Comparison of ENCODE assay signal across 1 cellular context in the genomic region with DNA sequence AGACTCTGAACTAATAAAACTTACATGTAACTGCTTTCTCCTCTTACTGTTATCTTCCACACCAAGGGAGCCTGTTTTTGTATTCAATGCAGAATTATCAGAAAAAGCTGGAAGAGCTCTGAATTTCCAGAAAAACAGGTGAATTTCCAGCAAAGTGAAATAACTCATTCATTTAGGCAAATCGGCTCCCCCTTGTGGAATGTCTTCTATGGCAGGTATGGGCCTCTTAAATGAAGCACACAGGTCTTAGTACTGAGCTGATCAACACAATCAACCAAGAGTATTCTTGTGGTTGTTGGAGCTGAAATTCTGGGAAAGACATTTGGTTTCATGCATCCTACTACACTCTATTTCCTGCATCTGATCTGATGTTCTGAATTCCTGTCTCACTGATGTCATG.
TF ChIP-seq lines count a peak whose summit lies in the region.

No MANE protein-coding gene starts in this region.

TF ChIP-seq in Ishikawa, 13 proteins besides CTCF, POLR2A, EP300 and RAD21 (continued from another document):
- TF ChIP-seq, protein P1, sequence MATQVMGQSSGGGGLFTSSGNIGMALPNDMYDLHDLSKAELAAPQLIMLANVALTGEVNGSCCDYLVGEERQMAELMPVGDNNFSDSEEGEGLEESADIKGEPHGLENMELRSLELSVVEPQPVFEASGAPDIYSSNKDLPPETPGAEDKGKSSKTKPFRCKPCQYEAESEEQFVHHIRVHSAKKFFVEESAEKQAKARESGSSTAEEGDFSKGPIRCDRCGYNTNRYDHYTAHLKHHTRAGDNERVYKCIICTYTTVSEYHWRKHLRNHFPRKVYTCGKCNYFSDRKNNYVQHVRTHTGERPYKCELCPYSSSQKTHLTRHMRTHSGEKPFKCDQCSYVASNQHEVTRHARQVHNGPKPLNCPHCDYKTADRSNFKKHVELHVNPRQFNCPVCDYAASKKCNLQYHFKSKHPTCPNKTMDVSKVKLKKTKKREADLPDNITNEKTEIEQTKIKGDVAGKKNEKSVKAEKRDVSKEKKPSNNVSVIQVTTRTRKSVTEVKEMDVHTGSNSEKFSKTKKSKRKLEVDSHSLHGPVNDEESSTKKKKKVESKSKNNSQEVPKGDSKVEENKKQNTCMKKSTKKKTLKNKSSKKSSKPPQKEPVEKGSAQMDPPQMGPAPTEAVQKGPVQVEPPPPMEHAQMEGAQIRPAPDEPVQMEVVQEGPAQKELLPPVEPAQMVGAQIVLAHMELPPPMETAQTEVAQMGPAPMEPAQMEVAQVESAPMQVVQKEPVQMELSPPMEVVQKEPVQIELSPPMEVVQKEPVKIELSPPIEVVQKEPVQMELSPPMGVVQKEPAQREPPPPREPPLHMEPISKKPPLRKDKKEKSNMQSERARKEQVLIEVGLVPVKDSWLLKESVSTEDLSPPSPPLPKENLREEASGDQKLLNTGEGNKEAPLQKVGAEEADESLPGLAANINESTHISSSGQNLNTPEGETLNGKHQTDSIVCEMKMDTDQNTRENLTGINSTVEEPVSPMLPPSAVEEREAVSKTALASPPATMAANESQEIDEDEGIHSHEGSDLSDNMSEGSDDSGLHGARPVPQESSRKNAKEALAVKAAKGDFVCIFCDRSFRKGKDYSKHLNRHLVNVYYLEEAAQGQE (IDR thresholded peaks at IDR 0.05; ENCODE audit: low read depth) = no peak
- TF ChIP-seq TEAD4 (IDR thresholded peaks at IDR 0.05) = no peak
- TF ChIP-seq TCF12 (IDR thresholded peaks at IDR 0.05; ENCODE audit: low read depth) = no peak
- TF ChIP-seq CEBPB (IDR thresholded peaks at IDR 0.05) = no peak
- no peak for TF ChIP-seq FOXM1 (IDR thresholded peaks at IDR 0.05; ENCODE audit: borderline replicate concordance, low read depth)
- no peak for TF ChIP-seq EGR1 (IDR thresholded peaks at IDR 0.05)
- no peak for TF ChIP-seq TAF1 (IDR thresholded peaks at IDR 0.05; ENCODE audit: low read depth)
